23 cellular contexts compared by ENCODE assay signal in the genomic region with DNA sequence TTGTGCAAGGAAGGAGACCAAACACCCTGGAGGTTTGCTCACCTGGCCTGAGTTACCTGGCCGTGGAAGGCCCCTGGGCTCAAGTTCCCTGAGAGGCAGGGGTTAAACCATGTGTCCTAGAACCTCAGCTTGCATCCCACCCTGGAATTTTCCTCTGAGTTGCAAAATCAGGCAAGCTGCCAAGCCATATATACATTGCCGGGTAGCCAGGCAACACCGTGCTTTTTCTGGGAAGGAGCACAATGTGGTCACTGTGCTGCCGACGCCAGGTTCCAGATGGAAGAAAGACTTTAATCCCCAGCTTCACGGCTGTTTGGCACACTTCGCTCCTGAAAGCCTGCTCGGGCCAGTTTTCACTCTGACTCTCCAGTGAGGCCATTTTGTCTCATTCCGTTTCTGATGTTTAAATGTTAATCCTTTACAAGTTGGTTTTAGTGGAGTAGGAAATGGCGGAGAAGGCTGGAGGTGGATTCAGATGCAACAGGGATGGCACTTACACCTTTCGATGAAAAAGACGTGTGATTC.
"Had no signal": no experiment of that assay in that cellular context is flagged by ENCODE, and none has a peak within 500 bp of the region (broad histone marks: within the 10 kb centered on the region; RNA-seq: fewer than 3 reads in every experiment).

No MANE protein-coding gene starts in this region.

- FAIRE-seq: colon, kidney, TTC549 had no signal

- ATAC-seq: activated CD8-positive, alpha-beta T cell treated with anti-CD3 and anti-CD28 coated beads for 36 hours; activated T-helper 17 cell treated with anti-CD3 and anti-CD28 coated beads, Interleukin-2, amount 50 U/mL, for 72 hours had no signal

- H3K27ac ChIP-seq: brain microvascular endothelial cell, left ventricle myocardium inferior, thyroid gland had no signal

- H3K4me1 ChIP-seq: left ventricle myocardium inferior, thyroid gland had no signal

- DNase-seq: activated B cell treated with CpG ODN at 0.5 μM for 24 hours; activated CD4-positive, alpha-beta T cell treated with anti-CD3 and anti-CD28 coated beads for 4 hours; activated CD8-positive, alpha-beta T cell treated with anti-CD3 and anti-CD28 coated beads for 36 hours; activated naive CD4-positive, alpha-beta T cell; activated naive CD8-positive, alpha-beta T cell treated with anti-CD3 and anti-CD28 coated beads, Interleukin-2, amount 10 ng/mL, durations not matched to agents 7 days and 5 days; activated T-cell treated with anti-CD3 and anti-CD28 coated beads, Interleukin-2, amount 50 U/mL, for 1 hour; brain microvascular endothelial cell; central memory CD4-positive, alpha-beta T cell; foreskin fibroblast; hippocampal formation; kidney; left ventricle myocardium inferior; mammary epithelial cell; nephron progenitor cell; stimulated activated CD4-positive, alpha-beta T cell treated with anti-CD3 and anti-CD28 coated beads, Interleukin-12 subunit alpha, Interleukin-12 subunit beta, amount 100 ng/mL, for 4 hours; stimulated activated CD4-positive, alpha-beta T cell treated with anti-CD3 and anti-CD28 coated beads, Interleukin-1b, Interleukin-23, amount 100 ng/mL, for 48 hours; stimulated activated CD8-positive, alpha-beta memory T cell treated with anti-CD3 and anti-CD28 coated beads, Interleukin-4, amount 100 ng/mL, for 48 hours; stimulated activated naive CD4-positive, alpha-beta T cell; thyroid gland had no signal

- H3K36me3 ChIP-seq: brain microvascular endothelial cell, left ventricle myocardium inferior, thyroid gland had no signal

- H3K9me3 ChIP-seq: left ventricle myocardium inferior, thyroid gland had no signal

- H3K27me3 ChIP-seq: brain microvascular endothelial cell, dorsolateral prefrontal cortex, thyroid gland had no signal

- H3K4me3 ChIP-seq: dorsolateral prefrontal cortex, left ventricle myocardium inferior, thyroid gland had no signal
